In the genomic region with DNA sequence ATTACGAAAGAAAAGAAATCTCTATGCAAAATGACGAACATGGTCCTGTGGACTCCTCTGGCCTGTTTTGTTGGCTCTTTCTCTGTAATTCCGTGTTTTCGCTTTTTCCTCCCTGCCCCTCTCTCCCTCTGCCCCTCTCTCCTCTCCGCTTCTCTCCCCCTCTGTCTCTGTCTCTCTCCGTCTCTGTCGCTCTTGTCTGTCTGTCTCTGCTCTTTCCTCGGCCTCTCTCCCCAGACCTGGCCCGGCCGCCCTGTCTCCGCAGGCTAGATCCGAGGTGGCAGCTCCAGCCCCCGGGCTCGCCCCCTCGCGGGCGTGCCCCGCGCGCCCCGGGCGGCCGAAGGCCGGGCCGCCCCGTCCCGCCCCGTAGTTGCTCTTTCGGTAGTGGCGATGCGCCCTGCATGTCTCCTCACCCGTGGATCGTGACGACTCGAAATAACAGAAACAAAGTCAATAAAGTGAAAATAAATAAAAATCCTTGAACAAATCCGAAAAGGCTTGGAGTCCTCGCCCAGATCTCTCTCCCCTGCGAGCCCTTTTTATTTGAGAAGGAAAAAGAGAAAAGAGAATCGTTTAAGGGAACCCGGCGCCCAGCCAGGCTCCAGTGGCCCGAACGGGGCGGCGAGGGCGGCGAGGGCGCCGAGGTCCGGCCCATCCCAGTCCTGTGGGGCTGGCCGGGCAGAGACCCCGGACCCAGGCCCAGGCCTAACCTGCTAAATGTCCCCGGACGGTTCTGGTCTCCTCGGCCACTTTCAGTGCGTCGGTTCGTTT, we compare ENCODE assay signal across 9 cellular contexts.
DNase-seq lines count a peak whose midpoint lies in the region; ATAC-seq and TF ChIP-seq lines count a peak whose summit lies in the region.
"Had no signal": no experiment of that assay in that cellular context is flagged by ENCODE, and none has a peak within 500 bp of the region (broad histone marks: within the 10 kb centered on the region; RNA-seq: fewer than 3 reads in every experiment).

No MANE protein-coding gene starts in this region.

- H3K4me1 ChIP-seq in BLaER1 (peaks cover 22% of the 10 kb centered on the region; the same call in 1 of the 2 replicates), ectodermal cell (ENCODE audit: control insufficient read depth, insufficient read depth, low read length) (peaks cover 32% of the 10 kb centered on the region), foreskin keratinocyte (no peaks in the 10 kb centered on the region)

- H3K9ac ChIP-seq in BLaER1, result no peak overlapping the region

- H3K4me3 ChIP-seq in BLaER1 (no peak overlapping the region), ectodermal cell (ENCODE audit: insufficient read depth, low read depth, low read length) (peak overlapping the region; percentile 7)

- peaks cover 18 to 19% (median 19%) of the 10 kb centered on the region in 3 donors for H3K4me1 Mint-ChIP-seq in IgD-negative memory B cell
- H3K4me1 Mint-ChIP-seq in nephron progenitor cell, result peaks cover 57% of the 10 kb centered on the region

- no peak for ATAC-seq in foreskin keratinocyte
- ATAC-seq in GM18907 (IDR thresholded peaks at IDR 0.05; ENCODE audit: unreplicated experiment), result no peak

- TF ChIP-seq CTCF in nephron progenitor cell (IDR thresholded peaks at IDR 0.05) (no peak), foreskin keratinocyte (conservative IDR thresholded peaks at IDR 0.05) (no peak)

- H3K4me3 Mint-ChIP-seq in IgD-negative memory B cell (peak overlapping the region; percentile 81 to 97 (median 90)), nephron progenitor cell (peak overlapping the region; percentile 78)

- H3K36me3 ChIP-seq in BLaER1, result no peaks in the 10 kb centered on the region
- H3K36me3 ChIP-seq in ectodermal cell (ENCODE audit: control insufficient read depth, insufficient read depth, low read length), result no peaks in the 10 kb centered on the region

- H3K27ac Mint-ChIP-seq in IgD-negative memory B cell (peak overlapping the region in 1 of 3 donors; percentile 18), nephron progenitor cell (no peak overlapping the region)

- H3K27ac ChIP-seq in BLaER1, result no peak overlapping the region
- no peak overlapping the region for H3K27ac ChIP-seq in ectodermal cell (ENCODE audit: insufficient read depth, low read depth, low read length, poor library complexity, severe bottlenecking)
- H3K27ac ChIP-seq in foreskin keratinocyte, result no peak overlapping the region
- H3K27ac ChIP-seq: HL-60 had no signal

- peak overlapping the region; percentile 29 for H3K4me2 ChIP-seq in BLaER1

- peaks cover 34% of the 10 kb centered on the region; the same call in 1 of the 2 replicates for H4K20me1 ChIP-seq in BLaER1

- H3K9me3 ChIP-seq in BLaER1 (peaks cover 37% of the 10 kb centered on the region), ectodermal cell (ENCODE audit: control insufficient read depth, low read length) (no peaks in the 10 kb centered on the region)

- H3K36me3 Mint-ChIP-seq in IgD-negative memory B cell (peaks cover 4% of the 10 kb centered on the region), nephron progenitor cell (ENCODE audit: low read depth) (peaks cover 2% of the 10 kb centered on the region)

- 3% methylated on average over 54 to 58 of the region's 58 CpGs for WGBS in ectodermal cell, 2 experiments

- peak; percentile 54 for DNase-seq in nephron progenitor cell
- DNase-seq in NCI-H774 (lab: John Stamatoyannopoulos, UW), result no peak
- DNase-seq in foreskin keratinocyte, result no peak
- no peak for DNase-seq in NCI-H1930 (lab: John Stamatoyannopoulos, UW)

- H3K9me3 Mint-ChIP-seq in IgD-negative memory B cell (peaks cover 0 to 3% (median 0%) of the 10 kb centered on the region in 3 donors), nephron progenitor cell (no peaks in the 10 kb centered on the region)

- H3K27me3 ChIP-seq in BLaER1, result peaks cover 97% of the 10 kb centered on the region
- H3K27me3 ChIP-seq in ectodermal cell (ENCODE audit: control insufficient read depth, insufficient read depth, low read length, poor library complexity, severe bottlenecking), result peaks cover 100% of the 10 kb centered on the region
- H3K27me3 ChIP-seq in foreskin keratinocyte, result peaks cover 100% of the 10 kb centered on the region

- H3K27me3 Mint-ChIP-seq in IgD-negative memory B cell (peaks cover 65% of the 10 kb centered on the region), nephron progenitor cell (ENCODE audit: low read depth, poor library complexity) (peaks cover 29% of the 10 kb centered on the region)
